In the genomic region with DNA sequence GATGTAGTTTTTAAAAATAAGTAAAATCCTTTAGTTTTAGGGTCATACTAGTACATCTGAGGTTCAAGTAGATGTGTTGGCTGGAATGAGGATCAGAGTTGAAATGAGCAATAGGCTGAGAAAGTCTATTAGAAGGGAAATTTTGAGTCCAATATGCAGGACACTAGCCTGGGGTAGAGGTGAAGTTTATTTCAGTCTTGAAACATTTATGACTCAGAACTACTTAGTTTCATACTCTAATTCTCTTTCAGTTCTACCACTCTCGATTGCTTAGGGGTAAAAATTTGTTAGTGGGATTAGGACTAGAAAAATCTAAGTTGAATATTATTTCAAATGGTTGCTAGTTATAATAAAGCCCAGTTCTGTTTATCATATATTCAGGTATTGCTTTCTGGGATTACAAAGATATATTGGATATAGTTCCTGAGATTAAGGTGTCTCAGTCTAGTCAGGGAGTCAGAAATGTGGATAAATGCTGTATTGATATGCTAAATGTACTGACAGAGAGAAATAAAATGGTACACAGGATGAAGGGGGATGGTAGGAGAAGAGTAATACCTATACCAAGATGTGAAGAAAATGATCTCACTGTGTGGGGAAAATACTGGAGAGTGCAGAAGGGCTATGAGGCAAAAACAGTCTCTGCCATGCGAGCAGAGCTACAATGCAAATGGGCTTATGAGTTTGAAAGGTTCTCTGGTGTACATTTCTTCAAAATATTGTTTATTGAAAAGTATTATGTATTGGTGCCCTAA, we compare ENCODE assay signal across 13 cellular contexts.
DNase-seq lines count a peak whose midpoint lies in the region; ATAC-seq and TF ChIP-seq lines count a peak whose summit lies in the region.
"Had no signal": no experiment of that assay in that cellular context is flagged by ENCODE, and none has a peak within 500 bp of the region (broad histone marks: within the 10 kb centered on the region; RNA-seq: fewer than 3 reads in every experiment).

No MANE protein-coding gene starts in this region.

- no peak for TF ChIP-seq CTCF in A673 (conservative IDR thresholded peaks at IDR 0.05; ENCODE audit: low read depth, low read length)

- H3K4me1 ChIP-seq in A673 (ENCODE audit: insufficient read depth, low read length, poor library complexity, severe bottlenecking): no peaks in the 10 kb centered on the region

- no TSS peak for BruUV-seq in A673 (replicated peaks; lab: Mats Ljungman, UMichigan)

- POLR2A ChIA-PET in A673 (lab: Charles Lee; ENCODE audit: low non-redundant PET): no interaction called here

- no peaks in the 10 kb centered on the region for H3K27me3 ChIP-seq in A673 (replicated peaks; ENCODE audit: insufficient read depth, low read depth, low read length, poor library complexity)

- ATAC-seq in GM18502 (IDR thresholded peaks at IDR 0.05; ENCODE audit: poor library complexity, unreplicated experiment) (peak; percentile 98), GM19452 (IDR thresholded peaks at IDR 0.05; ENCODE audit: unreplicated experiment) (peak; percentile 99), HG02840 (IDR thresholded peaks at IDR 0.05; ENCODE audit: low FRiP score, unreplicated experiment) (peak; percentile 98), HG03457 (IDR thresholded peaks at IDR 0.05; ENCODE audit: unreplicated experiment) (peak; percentile 92)
- ATAC-seq: Panc1 had no signal

- H3K4me3 ChIP-seq in A673 (ENCODE audit: low read depth, low read length, poor library complexity, severe bottlenecking): no peak overlapping the region

- CTCF ChIA-PET in A673 (lab: Charles Lee): no interaction called here

- intact Hi-C loops in A673 (cut with micrococcal nuclease; ENCODE audit: unreplicated experiment): no loop called here

- H3K9me3 ChIP-seq in A673 (ENCODE audit: low read depth, low read length, poor library complexity, severe bottlenecking): no peaks in the 10 kb centered on the region

- H3K27ac ChIP-seq in A673 (ENCODE audit: low read depth, low read length, poor library complexity, severe bottlenecking): no peak overlapping the region

- H3K36me3 ChIP-seq in A673 (ENCODE audit: insufficient read depth, low read length, poor library complexity, severe bottlenecking): no peaks in the 10 kb centered on the region

- no peak for DNase-seq in activated T-cell treated with anti-CD3 and anti-CD28 coated beads, Interleukin-2, amount 50 U/mL, for 48 hours
- DNase-seq in NCI-H69 (lab: John Stamatoyannopoulos, UW) (no peak), A673 (ENCODE audit: low spot score) (no peak), NCI-H2171 (lab: John Stamatoyannopoulos, UW) (no peak)
- DNase-seq: activated CD8-positive, alpha-beta memory T cell treated with anti-CD3 and anti-CD28 coated beads, Interleukin-2, amount 50 U/mL, for 4 hours; GF-D8; NCI-H1436; stimulated activated CD4-positive, alpha-beta T cell treated with anti-CD3 and anti-CD28 coated beads, Interleukin-1b, Interleukin-23, amount 100 ng/mL, for 48 hours had no signal
